8 cellular contexts compared by ENCODE assay signal in the genomic region with DNA sequence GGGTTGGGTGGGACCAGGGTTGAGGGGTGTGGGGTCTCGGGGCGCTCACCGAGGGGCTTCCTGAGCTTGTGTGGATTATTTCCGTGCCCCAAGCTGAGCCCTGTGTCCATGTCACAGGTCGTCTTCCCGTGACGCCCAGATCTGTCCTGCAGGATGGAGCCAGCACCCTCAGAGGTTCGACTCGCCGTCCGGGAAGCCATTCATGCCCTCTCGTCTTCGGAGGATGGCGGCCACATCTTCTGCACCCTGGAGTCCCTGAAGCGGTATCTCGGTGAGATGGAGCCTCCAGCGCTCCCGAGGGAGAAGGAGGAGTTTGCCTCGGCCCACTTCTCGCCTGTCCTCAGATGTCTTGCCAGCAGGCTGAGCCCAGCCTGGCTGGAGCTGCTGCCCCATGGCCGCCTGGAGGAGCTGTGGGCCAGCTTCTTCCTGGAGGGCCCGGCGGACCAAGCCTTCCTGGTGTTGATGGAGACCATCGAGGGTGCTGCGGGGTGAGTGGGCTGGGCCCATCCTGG. TPM values are rescaled to one million over a fixed set of nuclear protein-coding genes. Genes with fewer than 3 reads are reported as not detected.
A peak's percentile ranks its signal among the peaks of the same experiment; 100 is the strongest.
DNase-seq lines count a peak whose midpoint lies in the region; ATAC-seq and TF ChIP-seq lines count a peak whose summit lies in the region.

No MANE protein-coding gene starts in this region.

- H3K36me3 ChIP-seq in lower lobe of right lung (peaks cover 41% of the 10 kb centered on the region), upper lobe of right lung (peaks cover 9% of the 10 kb centered on the region)

- ATAC-seq in lower lobe of right lung (peak in 1 of 2 donors; percentile 21), upper lobe of right lung (peak; percentile 5)

- H3K27me3 ChIP-seq in lower lobe of right lung (ENCODE audit: low read depth) (no peaks in the 10 kb centered on the region), upper lobe of right lung (no peaks in the 10 kb centered on the region)

- H3K4me3 ChIP-seq in coronary artery = peak overlapping the region; percentile 94
- peak overlapping the region; percentile 86 for H3K4me3 ChIP-seq in lower lobe of right lung
- H3K4me3 ChIP-seq in upper lobe of right lung = peak overlapping the region; percentile 77

- no peaks in the 10 kb centered on the region for H3K9me3 ChIP-seq in lower lobe of right lung
- H3K9me3 ChIP-seq in upper lobe of right lung = no peaks in the 10 kb centered on the region

- TF ChIP-seq CTCF in coronary artery (IDR thresholded peaks at IDR 0.05) (peak; percentile 29), lower lobe of right lung (IDR thresholded peaks at IDR 0.05) (peak; percentile 59), upper lobe of right lung (IDR thresholded peaks at IDR 0.05) (peak; percentile 57)

- H3K27ac ChIP-seq in coronary artery (peak overlapping the region; percentile 79 to 94), lower lobe of right lung (no peak overlapping the region), upper lobe of right lung (peak overlapping the region; percentile 90)

- DNase-seq in NCI-H2196 (lab: John Stamatoyannopoulos, UW; ENCODE audit: unreplicated experiment) (peak; percentile 34), NCI-H2196 treated with DMSO at 0.1 percent for 48 hours (lab: John Stamatoyannopoulos, UW; ENCODE audit: unreplicated experiment) (no peak), NCI-H460 (ENCODE audit: extremely low read depth, low read depth) (peak; percentile 53), coronary artery (ENCODE audit: low spot score) (peak; percentile 84), lower lobe of right lung (peak; percentile 58), upper lobe of right lung (peak; percentile 68), NCI-H128 (lab: John Stamatoyannopoulos, UW; ENCODE audit: unreplicated experiment) (no peak), NOMO-1 treated with DMSO at 0.1 percent for 48 hours (lab: John Stamatoyannopoulos, UW; ENCODE audit: unreplicated experiment) (no peak)

- intact Hi-C loops in lower lobe of right lung (cut with DNase I) (no loop called here), upper lobe of right lung (cut with DNase I) (loop anchor here (10.0 kb wide), 1 partner anchor 61 kb away; no protein-coding TSS in a partner anchor)

- H3K4me1 ChIP-seq in lower lobe of right lung (peaks cover 21% of the 10 kb centered on the region), upper lobe of right lung (peaks cover 19% of the 10 kb centered on the region)

RNA-seq across cellular contexts. Expression of a gene that starts 1.0 kb away (rescaled TPM):
- 7.8 and 8.1 TPM in 2 replicates for total RNA-seq in NCI-H460 (2014; rRNA removed; shearing (Covaris generic))
- polyA plus RNA-seq in NCI-H460 (2014; cell fraction: nucleus; rRNA removed) = 295 and 308 TPM in 2 replicates
- total RNA-seq in lower lobe of right lung (27.5 TPM), upper lobe of right lung (26.0 TPM)

RNA-seq across cellular contexts. Expression of a gene that starts 5.4 kb away (rescaled TPM):
- 0.15 TPM in 1 of 2 replicates, not detected in the other for total RNA-seq in NCI-H460 (2014; rRNA removed; shearing (Covaris generic))
- 0.10 TPM in 1 of 2 replicates, not detected in the other for polyA plus RNA-seq in NCI-H460 (2014; cell fraction: nucleus; rRNA removed)
- total RNA-seq in lower lobe of right lung (not detected), upper lobe of right lung (not detected)

RNA-seq across cellular contexts. Expression of a gene that starts 19.4 kb away (rescaled TPM):
- total RNA-seq in NCI-H460 (2014; rRNA removed; shearing (Covaris generic)) = 62.0 and 67.0 TPM in 2 replicates
- 79.3 and 97.3 TPM in 2 replicates for polyA plus RNA-seq in NCI-H460 (2014; cell fraction: nucleus; rRNA removed)
- total RNA-seq in lower lobe of right lung (146 TPM), upper lobe of right lung (138 TPM)

RNA-seq across cellular contexts. Expression of a gene that starts 39.3 kb away (rescaled TPM):
- not detected in 2 replicates for total RNA-seq in NCI-H460 (2014; rRNA removed; shearing (Covaris generic))
- polyA plus RNA-seq in NCI-H460 (2014; cell fraction: nucleus; rRNA removed) = not detected in 2 replicates
- total RNA-seq in lower lobe of right lung (63.1 TPM), upper lobe of right lung (69.2 TPM)

RNA-seq across cellular contexts. Expression of a gene that starts 49.8 kb away (rescaled TPM):
- 0.42 and 0.61 TPM in 2 replicates for total RNA-seq in NCI-H460 (2014; rRNA removed; shearing (Covaris generic))
- 3.2 TPM in 1 of 2 replicates, not detected in the other for polyA plus RNA-seq in NCI-H460 (2014; cell fraction: nucleus; rRNA removed)
- 3.1 TPM for total RNA-seq in lower lobe of right lung
- 4.1 TPM for total RNA-seq in upper lobe of right lung

Comparison
In these comparisons a context has a peak if more than half of its experiments do, and no peak if none do; other contexts are left out.
1. DNase-seq: peak in NCI-H2196 (single experiment), NCI-H460 (single experiment), coronary artery (single experiment), lower lobe of right lung (single experiment) and upper lobe of right lung (single experiment); none in NCI-H2196 treated with DMSO at 0.1 percent for 48 hours (single experiment), NCI-H128 (single experiment) and NOMO-1 treated with DMSO at 0.1 percent for 48 hours (single experiment).
2. Peak in every context shown above with its lines, with median percentiles within 50 percentile points of each other: H3K4me3 ChIP-seq and CTCF ChIP-seq.